Comparison of ENCODE assay signal across 8 cellular contexts in genomic region chr12:1692221-1692620, GRCh38. TPM values are rescaled to one million over a fixed set of nuclear protein-coding genes. Genes with fewer than 3 reads are reported as not detected.
DNase-seq lines count a peak whose midpoint lies in the region; ATAC-seq lines count a peak whose summit lies in the region.

No MANE protein-coding gene starts in this region.

- H3K4me1 Mint-ChIP-seq in activated CD8-positive, alpha-beta memory T cell treated with anti-CD3 and anti-CD28 coated beads, Interleukin-2, amount 10 ng/mL, durations not matched to agents 7 days and 5 days, result peaks cover 54% of the 10 kb centered on the region
- peaks cover 56% of the 10 kb centered on the region for H3K4me1 Mint-ChIP-seq in activated CD4-positive, alpha-beta memory T cell treated with anti-CD3 and anti-CD28 coated beads, Interleukin-2, amount 10 ng/mL, durations not matched to agents 7 days and 5 days

- CTCF ChIA-PET in activated CD8-positive, alpha-beta memory T cell treated with anti-CD3 and anti-CD28 coated beads, Interleukin-2, amount 10 ng/mL, durations not matched to agents 7 days and 5 days (lab: Charles Lee), result interaction anchor here (1.2 to 1.7 kb wide), 3 partner anchors 11 to 90 kb away, joined by 3 to 4 read pairs (median 3); no protein-coding TSS in a partner anchor
- CTCF ChIA-PET in activated CD4-positive, alpha-beta memory T cell treated with anti-CD3 and anti-CD28 coated beads, Interleukin-2, amount 10 ng/mL, durations not matched to agents 7 days and 5 days (lab: Charles Lee), result interaction anchor here (0.6 to 1.3 kb wide), 3 partner anchors 27 to 329 kb away, joined by 3 to 6 read pairs (median 3); no protein-coding TSS in a partner anchor

- H3K9me3 Mint-ChIP-seq in activated CD8-positive, alpha-beta memory T cell treated with anti-CD3 and anti-CD28 coated beads, Interleukin-2, amount 10 ng/mL, durations not matched to agents 7 days and 5 days (ENCODE audit: low read depth), result no peaks in the 10 kb centered on the region
- H3K9me3 Mint-ChIP-seq in activated CD4-positive, alpha-beta memory T cell treated with anti-CD3 and anti-CD28 coated beads, Interleukin-2, amount 10 ng/mL, durations not matched to agents 7 days and 5 days, result no peaks in the 10 kb centered on the region

- peak overlapping the region; percentile 85 for H3K4me3 Mint-ChIP-seq in activated CD8-positive, alpha-beta memory T cell treated with anti-CD3 and anti-CD28 coated beads, Interleukin-2, amount 10 ng/mL, durations not matched to agents 7 days and 5 days
- H3K4me3 Mint-ChIP-seq in activated CD4-positive, alpha-beta memory T cell treated with anti-CD3 and anti-CD28 coated beads, Interleukin-2, amount 10 ng/mL, durations not matched to agents 7 days and 5 days, result peak overlapping the region; percentile 98

- peaks cover 21% of the 10 kb centered on the region for H3K36me3 Mint-ChIP-seq in activated CD8-positive, alpha-beta memory T cell treated with anti-CD3 and anti-CD28 coated beads, Interleukin-2, amount 10 ng/mL, durations not matched to agents 7 days and 5 days
- H3K36me3 Mint-ChIP-seq in activated CD4-positive, alpha-beta memory T cell treated with anti-CD3 and anti-CD28 coated beads, Interleukin-2, amount 10 ng/mL, durations not matched to agents 7 days and 5 days (ENCODE audit: low read depth), result peaks cover 23% of the 10 kb centered on the region

- peak overlapping the region; percentile 97 for H3K27ac ChIP-seq in substantia nigra (ENCODE audit: low read depth, low read length, poor library complexity, severe bottlenecking)

- H3K27me3 Mint-ChIP-seq in activated CD8-positive, alpha-beta memory T cell treated with anti-CD3 and anti-CD28 coated beads, Interleukin-2, amount 10 ng/mL, durations not matched to agents 7 days and 5 days, result peaks cover 4% of the 10 kb centered on the region
- H3K27me3 Mint-ChIP-seq in activated CD4-positive, alpha-beta memory T cell treated with anti-CD3 and anti-CD28 coated beads, Interleukin-2, amount 10 ng/mL, durations not matched to agents 7 days and 5 days, result no peaks in the 10 kb centered on the region

- ATAC-seq in activated CD8-positive, alpha-beta memory T cell treated with anti-CD3 and anti-CD28 coated beads, Interleukin-2, amount 10 ng/mL, durations not matched to agents 7 days and 5 days, result no peak
- no peak for ATAC-seq in HG03039 (IDR thresholded peaks at IDR 0.05; ENCODE audit: unreplicated experiment)

- DNase-seq in activated CD8-positive, alpha-beta memory T cell treated with anti-CD3 and anti-CD28 coated beads, Interleukin-2, amount 10 ng/mL, durations not matched to agents 7 days and 5 days, result no peak
- no peak for DNase-seq in activated CD8-positive, alpha-beta memory T cell treated with anti-CD3 and anti-CD28 coated beads for 24 hours
- no peak for DNase-seq in activated CD4-positive, alpha-beta memory T cell treated with anti-CD3 and anti-CD28 coated beads, Interleukin-2, amount 10 ng/mL, durations not matched to agents 7 days and 5 days
- DNase-seq in substantia nigra (lab: John Stamatoyannopoulos, UW) (no peak), NCI-H510A treated with DMSO at 0.1 percent for 48 hours (lab: John Stamatoyannopoulos, UW) (no peak), LoVo (ENCODE audit: low spot score) (no peak)

- H3K27ac Mint-ChIP-seq in activated CD8-positive, alpha-beta memory T cell treated with anti-CD3 and anti-CD28 coated beads, Interleukin-2, amount 10 ng/mL, durations not matched to agents 7 days and 5 days, result peak overlapping the region; percentile 96
- peak overlapping the region; percentile 84 for H3K27ac Mint-ChIP-seq in activated CD4-positive, alpha-beta memory T cell treated with anti-CD3 and anti-CD28 coated beads, Interleukin-2, amount 10 ng/mL, durations not matched to agents 7 days and 5 days

- POLR2A ChIA-PET in activated CD4-positive, alpha-beta memory T cell treated with anti-CD3 and anti-CD28 coated beads, Interleukin-2, amount 10 ng/mL, durations not matched to agents 7 days and 5 days (lab: Charles Lee), result interaction anchor here (0.6 to 3.8 kb wide), 8 partner anchors 11 to 1171 kb away, joined by 3 to 23 read pairs (median 5); no protein-coding TSS in a partner anchor

- H3K9me3 ChIP-seq in iPS-18c (ENCODE audit: control insufficient read depth, insufficient read depth, low read length), result no peaks in the 10 kb centered on the region

- peak overlapping the region; percentile 84; the same call in 1 of the 2 replicates for H3K4me3 ChIP-seq in iPS-18c (ENCODE audit: insufficient read depth, low read depth, low read length)

RNA-seq across cellular contexts. Expression of gene ADIPOR2, which starts 1.4 kb away (rescaled TPM):
- 10 to 100 TPM; 63.5 to 83.3 TPM for total RNA-seq in activated CD8-positive, alpha-beta memory T cell treated with anti-CD3 and anti-CD28 coated beads, Interleukin-2, amount 10 ng/mL, durations not matched to agents 7 days and 5 days
- total RNA-seq in activated CD4-positive, alpha-beta memory T cell treated with anti-CD3 and anti-CD28 coated beads, Interleukin-2, amount 10 ng/mL, durations not matched to agents 7 days and 5 days, result 10 to 100 TPM; 63.8 to 71.8 TPM
